8 cellular contexts compared by ENCODE assay signal in genomic region chr19:42279902-42280760, GRCh38. TPM values are rescaled to one million over a fixed set of nuclear protein-coding genes. Genes with fewer than 3 reads are reported as not detected.
DNase-seq lines count a peak whose midpoint lies in the region; ATAC-seq and TF ChIP-seq lines count a peak whose summit lies in the region.

No MANE protein-coding gene starts in this region.

- H3K9me2 ChIP-seq in GM23248 (ENCODE audit: insufficient read depth) = no peaks in the 10 kb centered on the region

- peaks cover 64% of the 10 kb centered on the region for H3K79me2 ChIP-seq in GM23248 (ENCODE audit: insufficient read depth)

- peak overlapping the region; percentile 38 for H2AFZ ChIP-seq in GM23248

- in situ Hi-C loops in GM23248 (cut with MboI) = no loop called here

- no peaks in the 10 kb centered on the region for H4K20me1 ChIP-seq in GM23248 (ENCODE audit: insufficient read depth)

- H3K9me3 ChIP-seq in GM23248 (ENCODE audit: low read depth) (no peaks in the 10 kb centered on the region), psoas muscle (no peaks in the 10 kb centered on the region)

- peak; percentile 92 for TF ChIP-seq CTCF in psoas muscle (IDR thresholded peaks at IDR 0.05)

- peaks cover 26% of the 10 kb centered on the region for H3F3A ChIP-seq in GM23248 (ENCODE audit: insufficient read depth)

- WGBS in GM23248 (ENCODE audit: low coverage in 1 of 2, low lambda C conversion rate in 2 of 2, missing lambda C conversion rate in 2 of 2), 2 experiments = 0 to 1% methylated on average over 47 to 83 of the region's 84 CpGs
- WGBS in psoas muscle, 3 donors = 0% methylated on average over 52 to 84 of the region's 84 CpGs
- WGBS in urinary bladder = under 1% methylated on average over 84 of the region's 84 CpGs

- H3K4me1 ChIP-seq in GM23248 (ENCODE audit: insufficient read depth) (peaks cover 64% of the 10 kb centered on the region), psoas muscle (peaks cover 71% of the 10 kb centered on the region), urinary bladder (ENCODE audit: insufficient read depth) (peaks cover 3% of the 10 kb centered on the region)

- peak overlapping the region; percentile 87 for H3K27ac ChIP-seq in GM23248
- H3K27ac ChIP-seq in psoas muscle = peak overlapping the region; percentile 91
- H3K27ac ChIP-seq in urinary bladder (ENCODE audit: low read depth) = peak overlapping the region; percentile 91

- peak overlapping the region; percentile 86 for H3K4me2 ChIP-seq in GM23248 (ENCODE audit: unreplicated experiment)

- DNase-seq in DMS114 treated with DMSO at 0.1 percent for 48 hours (lab: John Stamatoyannopoulos, UW; ENCODE audit: unreplicated experiment) = peak; percentile 85
- DNase-seq in GM23248 = peak; percentile 96
- DNase-seq in NCI-H1105 treated with DMSO at 0.1 percent for 48 hours (lab: John Stamatoyannopoulos, UW) = peak; percentile 94
- peak; percentile 69 to 91 (median 81) for DNase-seq in T-helper 1 cell
- peak; percentile 63 for DNase-seq in amniotic stem cell (lab: John Stamatoyannopoulos, UW)
- peak; percentile 95 for DNase-seq in left ventricle myocardium superior
- DNase-seq in psoas muscle = peak; percentile 93

- intact Hi-C loops in left ventricle myocardium superior (cut with micrococcal nuclease) = no loop called here
- intact Hi-C loops in psoas muscle (cut with DNase I) = loop anchor here in 1 of 2 donors (2.0 kb wide), 1 partner anchor 33 kb away; no protein-coding TSS in a partner anchor

- H3K27me3 ChIP-seq in GM23248 (replicated peaks; ENCODE audit: insufficient read depth) (no peaks in the 10 kb centered on the region), psoas muscle (ENCODE audit: insufficient read depth in 3 of 3, low read length in 2 of 3) (no peaks in the 10 kb centered on the region)

- H3K4me3 ChIP-seq in GM23248 (peak overlapping the region; percentile 81), psoas muscle (peak overlapping the region; percentile 77), urinary bladder (ENCODE audit: low read depth, low read length) (peak overlapping the region; percentile 65)

- H3K9ac ChIP-seq in GM23248 = peak overlapping the region; percentile 80

- ATAC-seq in left ventricle myocardium superior (peak; percentile 70), psoas muscle (peak; percentile 58 to 75 (median 64))

- H3K36me3 ChIP-seq in GM23248 (ENCODE audit: low read depth) (no peaks in the 10 kb centered on the region), psoas muscle (ENCODE audit: insufficient read depth in 1 of 2, low read depth in 1 of 2) (peaks cover 0 to 12% of the 10 kb centered on the region in 2 donors), urinary bladder (ENCODE audit: insufficient read depth) (no peaks in the 10 kb centered on the region)

RNA-seq across cellular contexts. Expression of gene CIC, which starts 11.1 kb away (rescaled TPM):
- total RNA-seq in GM23248 (2014; rRNA removed; shearing (Covaris generic)) = 17.5 and 22.3 TPM in 2 replicates
- polyA plus RNA-seq in GM23248 (2016; fragmentation: Nextera tagmentation; extraction: Ambion mirVana) (7.8 and 8.3 TPM in 2 replicates), psoas muscle (10 to 100 TPM; 17.1 to 39.3 (median 18.1) TPM), urinary bladder (59.5 TPM)
- total RNA-seq in left ventricle myocardium superior (37.1 TPM), psoas muscle (10 to 100 TPM; 28.8 to 55.0 (median 44.2) TPM), urinary bladder (14.0 TPM)

RNA-seq across cellular contexts. Expression of gene PRR19, which starts 21.8 kb away (rescaled TPM):
- total RNA-seq in GM23248 (2014; rRNA removed; shearing (Covaris generic)) = 1.1 TPM in 1 of 2 replicates, not detected in the other
- 0.84 and 1.1 TPM in 2 replicates for polyA plus RNA-seq in GM23248 (2016; fragmentation: Nextera tagmentation; extraction: Ambion mirVana)
- total RNA-seq in left ventricle myocardium superior = not detected
- total RNA-seq in psoas muscle = under 1 TPM in 2 of 4 donors, not detected in 2; 0.19 to 0.51 TPM
- polyA plus RNA-seq in psoas muscle = under 1 TPM; 0.17 to 0.73 (median 0.60) TPM
- not detected for total RNA-seq in urinary bladder
- polyA plus RNA-seq in urinary bladder = 1.0 TPM

RNA-seq across cellular contexts. Expression of gene PAFAH1B3, which starts 22.3 kb away (rescaled TPM):
- total RNA-seq in GM23248 (2014; rRNA removed; shearing (Covaris generic)) = 22.5 and 26.0 TPM in 2 replicates
- 19.4 and 22.1 TPM in 2 replicates for polyA plus RNA-seq in GM23248 (2016; fragmentation: Nextera tagmentation; extraction: Ambion mirVana)
- total RNA-seq in left ventricle myocardium superior = 2.6 TPM
- 1 to 10 TPM; 4.0 to 7.4 (median 6.4) TPM for total RNA-seq in psoas muscle
- 10 to 100 TPM; 12.8 to 17.1 (median 14.8) TPM for polyA plus RNA-seq in psoas muscle
- 15.9 TPM for total RNA-seq in urinary bladder
- polyA plus RNA-seq in urinary bladder = 20.9 TPM

RNA-seq across cellular contexts. Expression of gene ERF, which starts 25.2 kb away (rescaled TPM):
- total RNA-seq in GM23248 (2014; rRNA removed; shearing (Covaris generic)) = 29.6 and 31.9 TPM in 2 replicates
- polyA plus RNA-seq in GM23248 (2016; fragmentation: Nextera tagmentation; extraction: Ambion mirVana) = 21.2 and 24.7 TPM in 2 replicates
- total RNA-seq in left ventricle myocardium superior = 46.0 TPM
- total RNA-seq in psoas muscle = 10 to 100 TPM; 10.0 to 13.5 (median 11.8) TPM
- 10 to 100 TPM in 2 of 3 donors, 1 to 10 TPM in 1; 7.1 to 11.7 (median 11.4) TPM for polyA plus RNA-seq in psoas muscle
- 17.9 TPM for total RNA-seq in urinary bladder
- 50.9 TPM for polyA plus RNA-seq in urinary bladder

RNA-seq across cellular contexts. Expression of gene TMEM145, which starts 33.0 kb away (rescaled TPM):
- not detected in 2 replicates for total RNA-seq in GM23248 (2014; rRNA removed; shearing (Covaris generic))
- not detected in 2 replicates for polyA plus RNA-seq in GM23248 (2016; fragmentation: Nextera tagmentation; extraction: Ambion mirVana)
- total RNA-seq in left ventricle myocardium superior = 0.64 TPM
- 1 to 10 TPM in 1 of 4 donors, under 1 TPM in 2, not detected in 1; 0.50 to 1.1 (median 0.52) TPM for total RNA-seq in psoas muscle
- 1 to 10 TPM in 1 of 3 donors, under 1 TPM in 2; 0.21 to 2.5 (median 0.57) TPM for polyA plus RNA-seq in psoas muscle
- not detected for total RNA-seq in urinary bladder
- 0.94 TPM for polyA plus RNA-seq in urinary bladder

Comparison
In these comparisons a context has a peak if more than half of its experiments do, and no peak if none do; other contexts are left out.
1. Peak in every context shown above with its lines: DNase-seq, ATAC-seq, H3K4me3 ChIP-seq and H3K27ac ChIP-seq.